Comparison of ENCODE assay signal across 24 cellular contexts in genomic region chr14:48704639-48705038, GRCh38.
A peak's percentile ranks its signal among the peaks of the same experiment; 100 is the strongest.
DNase-seq lines count a peak whose midpoint lies in the region; ATAC-seq, FAIRE-seq and TF ChIP-seq lines count a peak whose summit lies in the region.
"Had no signal": no experiment of that assay in that cellular context is flagged by ENCODE, and none has a peak within 500 bp of the region (broad histone marks: within the 10 kb centered on the region; RNA-seq: fewer than 3 reads in every experiment).

No MANE protein-coding gene starts in this region.

- POLR2A ChIA-PET in HepG2 (lab: Yijun Ruan, JAX), result no interaction called here

- TF ChIP-seq EP300 in HepG2 (IDR thresholded peaks at IDR 0.05; ENCODE audit: low read depth in 2 of 2, low read length in 2 of 2), result no peak
- TF ChIP-seq EP300 in HepG2 (CRISPR knock-in tag; IDR thresholded peaks at IDR 0.05; ENCODE audit: borderline replicate concordance), result no peak

- H3K4me3 ChIP-seq in HepG2 (replicated peaks in 1 of 3; ENCODE audit: insufficient read depth in 1 of 3, low read depth in 2 of 3, low read length in 3 of 3) (no peak overlapping the region), right lobe of liver (no peak overlapping the region), Karpas-422 (ENCODE audit: low read length) (no peak overlapping the region)
- H3K4me3 ChIP-seq: BLaER1, GM12878 had no signal

- H3K9me3 ChIP-seq in HepG2 (ENCODE audit: low read length) (peaks cover 58% of the 10 kb centered on the region), right lobe of liver (no peaks in the 10 kb centered on the region), Karpas-422 (ENCODE audit: low read length) (peaks cover 20% of the 10 kb centered on the region; the same call in 1 of the 2 replicates)
- H3K9me3 ChIP-seq: BE2C, BLaER1 had no signal

- H3K4me2 ChIP-seq in HepG2 (ENCODE audit: low read depth, low read length) (no peak overlapping the region), Karpas-422 (ENCODE audit: low read depth, low read length, poor library complexity, severe bottlenecking) (no peak overlapping the region)
- H3K4me2 ChIP-seq: BLaER1 had no signal

- no peak overlapping the region for H2AFZ ChIP-seq in HepG2 (ENCODE audit: low read length)
- no peak overlapping the region for H2AFZ ChIP-seq in Karpas-422 (ENCODE audit: low read length)

- no peak for TF ChIP-seq CTCF in HepG2 (CRISPR knock-in tag; IDR thresholded peaks at IDR 0.05)
- TF ChIP-seq CTCF in right lobe of liver (IDR thresholded peaks at IDR 0.05), result no peak

- in situ Hi-C loops in HepG2 (cut with HindIII; ENCODE audit: extremely low pct_ligation_motif_present, low pct_unique_long_range_greater_than_20kb), result no loop called here

- CTCF ChIA-PET in HepG2 (lab: Yijun Ruan, JAX; ENCODE audit: low intra/inter-chr PET ratio, low total read pairs), result no interaction called here

- no peaks in the 10 kb centered on the region for H3K27me3 ChIP-seq in HepG2 (ENCODE audit: control insufficient read depth in 1 of 2, insufficient read depth in 2 of 2, low read length in 2 of 2)
- H3K27me3 ChIP-seq in right lobe of liver, result no peaks in the 10 kb centered on the region
- H3K27me3 ChIP-seq in Karpas-422 (ENCODE audit: low read length), result no peaks in the 10 kb centered on the region
- H3K27me3 ChIP-seq: BE2C, BLaER1 had no signal

- DNase-seq in HepG2 (ENCODE audit: low spot score) (no peak), right lobe of liver (no peak), Karpas-422 (no peak)
- no peak for DNase-seq in stimulated activated CD4-positive, alpha-beta T cell treated with anti-CD3 and anti-CD28 coated beads, Interleukin-1b, Interleukin-23, amount 100 ng/mL, for 48 hours
- DNase-seq: ACHN; BE2C; C1 segment of cervical spinal cord; CD4-positive, alpha-beta memory T cell; CD4-positive, CD25-positive, alpha-beta regulatory T cell; CD8-positive, alpha-beta memory T cell; COR-L47; DMS 273 treated with DMSO at 0.1 percent for 48 hours; DMS153; DMS53; DMS79; DND-41; EL; GDM1 had no signal

- H3K9ac ChIP-seq in HepG2 (ENCODE audit: insufficient read depth, low read depth, low read length) (no peak overlapping the region), Karpas-422 (ENCODE audit: low read length) (no peak overlapping the region)
- H3K9ac ChIP-seq: BLaER1 had no signal

- no peak for TF ChIP-seq POLR2A in HepG2 (IDR thresholded peaks at IDR 0.05; ENCODE audit: insufficient read depth in 1 of 2, low read depth in 2 of 2, low read length in 2 of 2)
- no peak for TF ChIP-seq POLR2A in right lobe of liver (IDR thresholded peaks at IDR 0.05)

- H3K27ac ChIP-seq in HepG2 (ENCODE audit: extremely low read length, insufficient read depth, low read length), result no peak overlapping the region
- H3K27ac ChIP-seq in right lobe of liver, result no peak overlapping the region
- H3K27ac ChIP-seq in Karpas-422 (ENCODE audit: low read length), result peak overlapping the region; percentile 32
- H3K27ac ChIP-seq: 22Rv1, BLaER1 had no signal

- no peak for FAIRE-seq in HepG2 (lab: Jason Lieb, UNC)
- FAIRE-seq: GM12878, GM12892, GM18507 had no signal

- H3K36me3 ChIP-seq in HepG2 (replicated peaks in 1 of 2; ENCODE audit: control insufficient read depth in 1 of 2, insufficient read depth in 2 of 2, low read length in 2 of 2) (no peaks in the 10 kb centered on the region), right lobe of liver (no peaks in the 10 kb centered on the region), Karpas-422 (ENCODE audit: insufficient read depth, low read length) (no peaks in the 10 kb centered on the region)
- H3K36me3 ChIP-seq: BE2C, BLaER1 had no signal

- TF ChIP-seq RAD21 in HepG2 (CRISPR knock-in tag; IDR thresholded peaks at IDR 0.05), result no peak

- ATAC-seq in HepG2, result no peak
- no peak for ATAC-seq in right lobe of liver
- no peak for ATAC-seq in GM19467 (IDR thresholded peaks at IDR 0.05; ENCODE audit: unreplicated experiment)
- ATAC-seq: GM12878 had no signal

- no TSS peak for BruUV-seq in HepG2 (replicated peaks; lab: Mats Ljungman, UMichigan)

- intact Hi-C loops in HepG2 (cut with micrococcal nuclease; ENCODE audit: unreplicated experiment) (no loop called here), right lobe of liver (cut with DNase I) (no loop called here)

- no peaks in the 10 kb centered on the region for H4K20me1 ChIP-seq in HepG2 (ENCODE audit: insufficient read depth, low read length)
- no peaks in the 10 kb centered on the region for H4K20me1 ChIP-seq in Karpas-422 (ENCODE audit: insufficient read depth, low read depth, low read length)
- H4K20me1 ChIP-seq: BLaER1 had no signal

- H3K9me2 ChIP-seq in Karpas-422 (replicated peaks; ENCODE audit: insufficient read depth, low read length), result no peaks in the 10 kb centered on the region

- H3K79me2 ChIP-seq in HepG2 (ENCODE audit: insufficient read depth, low read length) (no peaks in the 10 kb centered on the region), Karpas-422 (ENCODE audit: low read length) (no peaks in the 10 kb centered on the region)

- H3K4me1 ChIP-seq in HepG2 (ENCODE audit: insufficient read depth, low read length) (no peaks in the 10 kb centered on the region), right lobe of liver (no peaks in the 10 kb centered on the region), Karpas-422 (ENCODE audit: low read length) (peaks cover 20% of the 10 kb centered on the region)
- H3K4me1 ChIP-seq: BE2C, BLaER1 had no signal

TF ChIP-seq in HepG2, 621 proteins besides CTCF, POLR2A, EP300 and RAD21:
- TF ChIP-seq ZNF790 (CRISPR knock-in tag; IDR thresholded peaks at IDR 0.05; ENCODE audit: borderline replicate concordance), result no peak
- TF ChIP-seq, protein P1, sequence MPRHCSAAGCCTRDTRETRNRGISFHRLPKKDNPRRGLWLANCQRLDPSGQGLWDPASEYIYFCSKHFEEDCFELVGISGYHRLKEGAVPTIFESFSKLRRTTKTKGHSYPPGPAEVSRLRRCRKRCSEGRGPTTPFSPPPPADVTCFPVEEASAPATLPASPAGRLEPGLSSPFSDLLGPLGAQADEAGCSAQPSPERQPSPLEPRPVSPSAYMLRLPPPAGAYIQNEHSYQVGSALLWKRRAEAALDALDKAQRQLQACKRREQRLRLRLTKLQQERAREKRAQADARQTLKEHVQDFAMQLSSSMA (CRISPR knock-in tag; IDR thresholded peaks at IDR 0.05), result no peak
- TF ChIP-seq MAFF (IDR thresholded peaks at IDR 0.05; ENCODE audit: low read depth, low read length), result peak; percentile 68
- no peak for TF ChIP-seq TEF (CRISPR knock-in tag; IDR thresholded peaks at IDR 0.05)
- TF ChIP-seq HHEX (CRISPR knock-in tag; IDR thresholded peaks at IDR 0.05), result no peak
- TF ChIP-seq ZBTB20 (CRISPR knock-in tag; IDR thresholded peaks at IDR 0.05; ENCODE audit: borderline replicate concordance, low read depth), result no peak
- TF ChIP-seq MAFK (conservative IDR thresholded peaks at IDR 0.05 in 1 of 2, IDR thresholded peaks at IDR 0.05 in 1 of 2; ENCODE audit: low read length in 2 of 2), result peak; percentile 41 to 76
